In genomic region chr20:46343358-46344357, GRCh38 we compare ENCODE assay signal across 13 cellular contexts. TPM values are rescaled to one million over a fixed set of nuclear protein-coding genes. Genes with fewer than 3 reads are reported as not detected.
A peak's percentile ranks its signal among the peaks of the same experiment; 100 is the strongest.
DNase-seq lines count a peak whose midpoint lies in the region; ATAC-seq, FAIRE-seq and TF ChIP-seq lines count a peak whose summit lies in the region.
"Had no signal": no experiment of that assay in that cellular context is flagged by ENCODE, and none has a peak within 500 bp of the region (broad histone marks: within the 10 kb centered on the region; RNA-seq: fewer than 3 reads in every experiment).

No MANE protein-coding gene starts in this region.

- H3K27me3 ChIP-seq in CD4-positive, CD25-positive, alpha-beta regulatory T cell (ENCODE audit: control insufficient read depth, insufficient read depth, low read length), result peaks cover 7% of the 10 kb centered on the region
- H3K27me3 ChIP-seq: Peyer's patch had no signal

- POLR2A ChIA-PET in WTC11 (lab: Charles Lee), result no interaction called here

- peaks cover 12% of the 10 kb centered on the region for H3K4me1 ChIP-seq in CD4-positive, CD25-positive, alpha-beta regulatory T cell (ENCODE audit: control insufficient read depth, insufficient read depth, low read length, poor library complexity, severe bottlenecking)
- H3K4me1 ChIP-seq: prostate gland had no signal

- CTCF ChIA-PET in WTC11 (lab: Charles Lee), result interaction anchor here (0.8 to 1.4 kb wide), 4 partner anchors 10 to 215 kb away, joined by 3 to 6 read pairs (median 4); no protein-coding TSS in a partner anchor

- no peaks in the 10 kb centered on the region for H3K9me3 ChIP-seq in CD4-positive, CD25-positive, alpha-beta regulatory T cell (ENCODE audit: control insufficient read depth in 2 of 2, low read length in 2 of 2)
- H3K9me3 ChIP-seq: Peyer's patch, prostate gland had no signal

- peaks cover 18% of the 10 kb centered on the region for H3K27me3 Mint-ChIP-seq in CD4-positive, CD25-positive, alpha-beta regulatory T cell
- peaks cover 18% of the 10 kb centered on the region for H3K27me3 Mint-ChIP-seq in WTC11 (ENCODE audit: low read depth)

- H3K4me1 Mint-ChIP-seq in CD4-positive, CD25-positive, alpha-beta regulatory T cell, result peaks cover 0 to 32% (median 15%) of the 10 kb centered on the region in 4 donors
- peaks cover 19% of the 10 kb centered on the region for H3K4me1 Mint-ChIP-seq in WTC11

- DNase-seq in CD4-positive, CD25-positive, alpha-beta regulatory T cell, result no peak
- DNase-seq in DMS53 treated with DMSO at 0.1 percent for 48 hours (lab: John Stamatoyannopoulos, UW; ENCODE audit: unreplicated experiment) (peak; percentile 6), WTC11 (ENCODE audit: low spot score) (no peak), myocyte (ENCODE audit: low read depth) (peak; percentile 22), frontal cortex (ENCODE audit: low spot score in 2 of 2) (no peak)
- DNase-seq: erythroblast, GF-D8, GOT3, Peyer's patch had no signal

- peak overlapping the region in 3 of 4 donors; percentile 61 to 87 (median 80) for H3K4me3 Mint-ChIP-seq in CD4-positive, CD25-positive, alpha-beta regulatory T cell
- no peak overlapping the region for H3K4me3 Mint-ChIP-seq in WTC11

- FAIRE-seq in frontal cortex (lab: Jason Lieb, UNC), result no peak

- H3K36me3 Mint-ChIP-seq in CD4-positive, CD25-positive, alpha-beta regulatory T cell, result peaks cover 4% of the 10 kb centered on the region
- H3K36me3 Mint-ChIP-seq in WTC11, result no peaks in the 10 kb centered on the region

- H3K27ac ChIP-seq in CD4-positive, CD25-positive, alpha-beta regulatory T cell (ENCODE audit: insufficient read depth, low read length, poor library complexity, severe bottlenecking), result no peak overlapping the region
- H3K27ac ChIP-seq: Peyer's patch, prostate gland had no signal

- no peak overlapping the region for H3K4me3 ChIP-seq in CD4-positive, CD25-positive, alpha-beta regulatory T cell (ENCODE audit: low read depth, low read length)
- H3K4me3 ChIP-seq: Peyer's patch, prostate gland had no signal

- H3K27ac Mint-ChIP-seq in CD4-positive, CD25-positive, alpha-beta regulatory T cell, result peak overlapping the region in 2 of 3 donors; percentile 74 to 83
- H3K27ac Mint-ChIP-seq in WTC11, result no peak overlapping the region

- no peak for ATAC-seq in CD4-positive, CD25-positive, alpha-beta regulatory T cell (ENCODE audit: low read depth in 2 of 2)
- no peak for ATAC-seq in WTC11
- ATAC-seq in HG03457 (IDR thresholded peaks at IDR 0.05; ENCODE audit: unreplicated experiment), result no peak
- no peak for ATAC-seq in HG02642 (IDR thresholded peaks at IDR 0.05; ENCODE audit: poor library complexity, unreplicated experiment)

- H3K9me3 Mint-ChIP-seq in CD4-positive, CD25-positive, alpha-beta regulatory T cell, result no peaks in the 10 kb centered on the region
- no peaks in the 10 kb centered on the region for H3K9me3 Mint-ChIP-seq in WTC11

- TF ChIP-seq CTCF in WTC11 (IDR thresholded peaks at IDR 0.05), result no peak

- peaks cover 6% of the 10 kb centered on the region for H3K36me3 ChIP-seq in CD4-positive, CD25-positive, alpha-beta regulatory T cell (ENCODE audit: control insufficient read depth, insufficient read depth, low read length)
- H3K36me3 ChIP-seq: Peyer's patch, prostate gland had no signal

TF ChIP-seq in WTC11, 78 proteins besides CTCF, POLR2A, EP300 and RAD21:
- TF ChIP-seq ZNF423 (CRISPR knock-in tag; IDR thresholded peaks at IDR 0.05), result peak; percentile 39; the same call in 1 of the 2 replicates
- TF ChIP-seq ZNF317 (CRISPR knock-in tag; IDR thresholded peaks at IDR 0.05; ENCODE audit: borderline replicate concordance, low read depth), result no peak

RNA-seq across cellular contexts. Expression of gene CDH22, which starts 35.4 kb away (rescaled TPM):
- not detected for total RNA-seq in CD4-positive, CD25-positive, alpha-beta regulatory T cell
- polyA plus RNA-seq in CD4-positive, CD25-positive, alpha-beta regulatory T cell, result not detected
- total RNA-seq in WTC11 (2021) (0.13 to 0.16 TPM (median 0.16 TPM) in 3 replicates), myocyte (not detected in 2 replicates), frontal cortex (2.0 TPM)
- polyA plus RNA-seq in myocyte (2012), result not detected
- total RNA-seq: M059J, Peyer's patch had no signal

Comparison
In these comparisons a context has a peak if more than half of its experiments do, and no peak if none do; other contexts are left out.
1. DNase-seq: peak in DMS53 treated with DMSO at 0.1 percent for 48 hours (single experiment) and myocyte (single experiment); none in CD4-positive, CD25-positive, alpha-beta regulatory T cell (0 of 3), WTC11 (single experiment) and frontal cortex (0 of 2).